8 cellular contexts compared by ENCODE assay signal in genomic region chr12:57111046-57111698, GRCh38. TPM values are rescaled to one million over a fixed set of nuclear protein-coding genes. Genes with fewer than 3 reads are reported as not detected.
DNase-seq lines count a peak whose midpoint lies in the region; ATAC-seq, FAIRE-seq and TF ChIP-seq lines count a peak whose summit lies in the region.

Gene STAT6 (minus strand): TSS chr12:57111362. CDS start chr12:57108278, 3,084 bp downstream.

- H3K9ac ChIP-seq in H1 (replicated peaks in 1 of 4; ENCODE audit: extremely low read depth in 1 of 4, low read depth in 3 of 4, low read length in 3 of 4) = peak within 1 kb of the TSS in 3 of 4 experiments; percentile 56 to 75 (median 57); a peak in 5 of 7 replicates

- H3K14ac ChIP-seq in H1 (ENCODE audit: insufficient read length) = peak within 1 kb of the TSS; percentile 6

- peaks cover 34% of the 10 kb centered on the region for H3K36me3 Mint-ChIP-seq in activated CD8-positive, alpha-beta T cell treated with anti-CD3 and anti-CD28 coated beads, Interleukin-2, amount 10 ng/mL, durations not matched to agents 7 days and 5 days (ENCODE audit: low read depth)

- H4K20me1 ChIP-seq in H1 (replicated peaks in 1 of 2; ENCODE audit: control insufficient read depth in 1 of 2, insufficient read depth in 2 of 2, low read length in 2 of 2) = no peaks in the 10 kb centered on the region

- no peak for TF ChIP-seq POLR2A in H1 (IDR thresholded peaks at IDR 0.05; ENCODE audit: control extremely low read depth in 1 of 2, low read depth in 2 of 2, low read length in 2 of 2)

- H3K4me1 Mint-ChIP-seq in activated CD8-positive, alpha-beta T cell treated with anti-CD3 and anti-CD28 coated beads, Interleukin-2, amount 10 ng/mL, durations not matched to agents 7 days and 5 days (ENCODE audit: low read depth) = peaks cover 53% of the 10 kb centered on the region

- H3K9me3 Mint-ChIP-seq in activated CD8-positive, alpha-beta T cell treated with anti-CD3 and anti-CD28 coated beads, Interleukin-2, amount 10 ng/mL, durations not matched to agents 7 days and 5 days (ENCODE audit: insufficient read depth) = no peaks in the 10 kb centered on the region

- no peak for TF ChIP-seq CTCF in GM13977 (IDR thresholded peaks at IDR 0.05; ENCODE audit: extremely low read depth, insufficient read depth, missing control alignments)
- TF ChIP-seq CTCF in H1 (IDR thresholded peaks at IDR 0.05; ENCODE audit: control extremely low read depth in 1 of 3, insufficient read depth in 1 of 3, low read depth in 1 of 3, low read length in 3 of 3) = no peak

- H3K4me2 ChIP-seq in H1 (ENCODE audit: insufficient read depth in 1 of 2, low read depth in 2 of 2, low read length in 2 of 2) = peak within 1 kb of the TSS; percentile 81 to 96

- no peak for TF ChIP-seq RAD21 in H1 (IDR thresholded peaks at IDR 0.05 in 1 of 2, conservative IDR thresholded peaks at IDR 0.05 in 1 of 2; ENCODE audit: low read depth in 2 of 2, low read length in 2 of 2)

- no peaks in the 10 kb centered on the region for H3K9me3 ChIP-seq in H1 (ENCODE audit: insufficient read depth in 2 of 2, low read depth in 1 of 2, low read length in 1 of 2)

- H3K4me1 ChIP-seq in H1 (replicated peaks in 1 of 4; ENCODE audit: control insufficient read depth in 3 of 4, insufficient read depth in 4 of 4, low read length in 3 of 4) = peaks cover 3 to 31% (median 15%) of the 10 kb centered on the region in 4 experiments

- H2AK5ac ChIP-seq in H1 (ENCODE audit: low read depth, low read length) = peak within 1 kb of the TSS; percentile 32

- H3K23ac ChIP-seq in H1 (ENCODE audit: insufficient read length) = no peak within 1 kb of the TSS

- peak within 1 kb of the TSS; percentile 94 for H2BK120ac ChIP-seq in H1 (replicated peaks; ENCODE audit: low read depth, low read length)

- no peak for FAIRE-seq in H1 (lab: Jason Lieb, UNC)

- peak; percentile 57 for ATAC-seq in HG02763 (IDR thresholded peaks at IDR 0.05; ENCODE audit: unreplicated experiment)
- peak; percentile 75 for ATAC-seq in activated CD8-positive, alpha-beta T cell treated with anti-CD3 and anti-CD28 coated beads, Interleukin-2, amount 10 ng/mL, durations not matched to agents 7 days and 5 days

- peaks cover 15% of the 10 kb centered on the region for H3K23me2 ChIP-seq in H1 (ENCODE audit: low read depth, low read length)

- peak within 1 kb of the TSS; percentile 20; the same call in 1 of the 2 replicates for H2AFZ ChIP-seq in H1 (ENCODE audit: low read length)

- no peaks in the 10 kb centered on the region for H3K27me3 ChIP-seq in H1 (replicated peaks in 1 of 4; ENCODE audit: control insufficient read depth in 3 of 4, extremely low read depth in 1 of 4, insufficient read depth in 3 of 4, low read length in 3 of 4)

- H3K79me1 ChIP-seq in H1 (ENCODE audit: low read depth, low read length) = no peaks in the 10 kb centered on the region

- peak within 1 kb of the TSS; percentile 92 for H2BK5ac ChIP-seq in H1 (ENCODE audit: low read depth, low read length)

- peak; percentile 73 for DNase-seq in GM13977 (ENCODE audit: low spot score)
- peak; percentile 58 for DNase-seq in NCI-H460 (ENCODE audit: extremely low read depth, low read depth)
- peak; percentile 94 for DNase-seq in activated CD8-positive, alpha-beta T cell treated with anti-CD3 and anti-CD28 coated beads, Interleukin-2, amount 10 ng/mL, durations not matched to agents 7 days and 5 days
- DNase-seq in H1 (ENCODE audit: low read depth in 1 of 2, low spot score in 2 of 2) = no peak
- peak; percentile 47 for DNase-seq in midbrain (lab: John Stamatoyannopoulos, UW)
- peak; percentile 64 for DNase-seq in stimulated activated CD8-positive, alpha-beta memory T cell treated with anti-CD3 and anti-CD28 coated beads, Interleukin-4, amount 100 ng/mL, for 24 hours (ENCODE audit: low read depth)
- DNase-seq in NCI-H187 treated with DMSO at 0.1 percent for 48 hours (lab: John Stamatoyannopoulos, UW) = no peak

- H2BK15ac ChIP-seq in H1 (ENCODE audit: low read length) = peak within 1 kb of the TSS; percentile 73; the same call in 1 of the 2 replicates

- H4K5ac ChIP-seq in H1 (ENCODE audit: insufficient read length, low read depth, low read length) = peak within 1 kb of the TSS; percentile 94

- H3K27me3 Mint-ChIP-seq in activated CD8-positive, alpha-beta T cell treated with anti-CD3 and anti-CD28 coated beads, Interleukin-2, amount 10 ng/mL, durations not matched to agents 7 days and 5 days (ENCODE audit: low read depth) = no peaks in the 10 kb centered on the region

- peak within 1 kb of the TSS; percentile 51 for H3K56ac ChIP-seq in H1 (replicated peaks; ENCODE audit: insufficient read length, low read depth, low read length)

- no peaks in the 10 kb centered on the region for H3K79me2 ChIP-seq in H1 (ENCODE audit: control insufficient read depth in 1 of 2, insufficient read depth in 2 of 2, low read length in 2 of 2)

- in situ Hi-C loops in GM13977 (cut with MboI; ENCODE audit: low pct_unique_long_range_greater_than_20kb, low sequenced_read_pairs, unreplicated experiment) = loop anchor here (10.0 kb wide), 1 partner anchor 356 kb away; the partner anchor contains the start of gene PRIM1

- H3K27ac Mint-ChIP-seq in activated CD8-positive, alpha-beta T cell treated with anti-CD3 and anti-CD28 coated beads, Interleukin-2, amount 10 ng/mL, durations not matched to agents 7 days and 5 days = peak within 1 kb of the TSS; percentile 95

- CTCF ChIA-PET in activated CD8-positive, alpha-beta T cell treated with anti-CD3 and anti-CD28 coated beads, Interleukin-2, amount 10 ng/mL, durations not matched to agents 7 days and 5 days (lab: Charles Lee) = interaction anchor here (0.6 to 11.4 kb wide), 42 partner anchors 12 to 482 kb away, joined by 3 to 233 read pairs (median 6); partner anchors contain the start of genes GLI1, HSD17B6, LRP1 and MYO1A
- CTCF ChIA-PET in H1 (lab: Charles Lee; ENCODE audit: partially characterized antibody) = interaction anchor here (0.6 to 15.7 kb wide), 46 partner anchors 9 to 475 kb away, joined by 3 to 325 read pairs (median 7); partner anchors contain the start of genes LRP1, MYO1A, NAB2 and NEMP1

- H4K8ac ChIP-seq in H1 (ENCODE audit: extremely low read depth, insufficient read depth, low read length) = peak within 1 kb of the TSS; percentile 88

- 21% methylated on average over 7 of the region's 13 CpGs; no CpG with 5 or more reads in 1 of the 2 experiments for WGBS in H1 (ENCODE audit: extremely low coverage in 1 of 2, insufficient coverage in 1 of 2, insufficient read length in 1 of 2, insufficient replicate concordance in 2 of 2, low coverage in 1 of 2, low lambda C conversion rate in 2 of 2, missing lambda C conversion rate in 1 of 2), 2 experiments

- no peak for TF ChIP-seq EP300 in H1 (IDR thresholded peaks at IDR 0.05; ENCODE audit: borderline replicate concordance in 1 of 2, low read depth in 2 of 2, low read length in 2 of 2)

- peak within 1 kb of the TSS; percentile 87 for H3K27ac ChIP-seq in H1 (ENCODE audit: low read depth, low read length)

- H3K36me3 ChIP-seq in H1 (ENCODE audit: control insufficient read depth in 2 of 4, insufficient read depth in 4 of 4, low read length in 3 of 4) = no peaks in the 10 kb centered on the region; a peak in 1 of 8 replicates

- peak within 1 kb of the TSS; percentile 91 for H3K4me3 Mint-ChIP-seq in activated CD8-positive, alpha-beta T cell treated with anti-CD3 and anti-CD28 coated beads, Interleukin-2, amount 10 ng/mL, durations not matched to agents 7 days and 5 days

- H2BK20ac ChIP-seq in H1 (ENCODE audit: low read length) = 0 out of 2 replicates have a peak within 1 kb of the TSS, but pooled peaks have one; percentile 6

- peak within 1 kb of the TSS; percentile 95 for H2BK12ac ChIP-seq in H1 (ENCODE audit: low read depth, low read length)

- H3K4me3 ChIP-seq in H1 (ENCODE audit: extremely low read depth in 1 of 4, insufficient read depth in 2 of 4, low read depth in 3 of 4, low read length in 4 of 4) = peak within 1 kb of the TSS; percentile 9 to 59 (median 50)

- H4K91ac ChIP-seq in H1 (replicated peaks; ENCODE audit: insufficient read length, low read length) = peak within 1 kb of the TSS; percentile 95

- POLR2A ChIA-PET in activated CD8-positive, alpha-beta T cell treated with anti-CD3 and anti-CD28 coated beads, Interleukin-2, amount 10 ng/mL, durations not matched to agents 7 days and 5 days (lab: Charles Lee) = interaction anchor here (0.6 to 7.1 kb wide), 27 partner anchors 10 to 530 kb away, joined by 3 to 95 read pairs (median 6); partner anchors contain the start of genes DDIT3, LRP1, NAB2 and NACA
- POLR2A ChIA-PET in H1 (lab: Charles Lee; ENCODE audit: partially characterized antibody) = interaction anchor here (0.7 to 13.0 kb wide), 34 partner anchors 8 to 959 kb away, joined by 3 to 352 read pairs (median 6); partner anchors contain the start of genes LRP1, MYL6B, MYO1A and NAB2

- peak within 1 kb of the TSS; percentile 97 for H3K18ac ChIP-seq in H1 (ENCODE audit: extremely low read depth, low read length)

- peak within 1 kb of the TSS; percentile 92 for H3K4ac ChIP-seq in H1 (replicated peaks; ENCODE audit: insufficient read length, low read depth, low read length)

TF ChIP-seq in H1, 55 proteins besides CTCF, POLR2A, EP300 and RAD21 (continues in another document):
- TF ChIP-seq KDM1A (IDR thresholded peaks at IDR 0.05; ENCODE audit: borderline replicate concordance, low read length) (no peak), CTBP2 (IDR thresholded peaks at IDR 0.05; ENCODE audit: borderline replicate concordance, insufficient read depth, insufficient read length, low read length) (no peak), HDAC6 (IDR thresholded peaks at IDR 0.05; ENCODE audit: low read depth, low read length) (no peak), TBP (IDR thresholded peaks at IDR 0.05; ENCODE audit: low read depth, low read length) (0 out of 2 replicates have a peak, but pooled peaks have one; percentile 12), MAX (IDR thresholded peaks at IDR 0.05) (0 out of 2 replicates have a peak, but pooled peaks have one; percentile 6)

RNA-seq across cellular contexts. Expression of gene STAT6, which starts in this region (rescaled TPM):
- total RNA-seq in NCI-H460 (2014; rRNA removed; shearing (Covaris generic)) = 51.3 and 68.8 TPM in 2 replicates
- 172 and 185 TPM in 2 replicates for polyA plus RNA-seq in NCI-H460 (2014; cell fraction: nucleus; rRNA removed)
- 100 to 1,000 TPM; 189 TPM for total RNA-seq in activated CD8-positive, alpha-beta T cell treated with anti-CD3 and anti-CD28 coated beads, Interleukin-2, amount 10 ng/mL, durations not matched to agents 7 days and 5 days
- 26.8 and 32.9 TPM in 2 replicates for total RNA-seq in H1 (2021; fragmentation: NEBNext Ultra II Directional; extraction: Animal tissue kit (Norgen Biotek cat#: 25700))
- 38.7 and 52.2 TPM in 2 replicates for polyA plus RNA-seq in H1 (2011; rRNA removed)
- 42.9 TPM for polyA plus RNA-seq in H1 (2011; cell fraction: cytosol; rRNA removed)
- 104 TPM for polyA plus RNA-seq in H1 (2011; cell fraction: nucleus; rRNA removed)
- polyA plus RNA-seq in H1 (2012, experiment 1 of 2) = 32.8 to 37.0 TPM (median 34.7 TPM) in 4 replicates
- polyA plus RNA-seq in H1 (2012, experiment 2 of 2) = 21.8 TPM
- 26.6 TPM for polyA plus RNA-seq in H1 (2013, experiment 1 of 2)
- 28.7 TPM for polyA plus RNA-seq in H1 (2013, experiment 2 of 2)
- 32.3 and 34.6 TPM in 2 replicates for polyA minus RNA-seq in H1 (2011; rRNA and poly(A)+ RNA removed)
- 11.3 TPM for polyA minus RNA-seq in H1 (2011; cell fraction: cytosol; rRNA and poly(A)+ RNA removed)
- 30.5 TPM for polyA minus RNA-seq in H1 (2011; cell fraction: nucleus; rRNA and poly(A)+ RNA removed)

Comparison
In these comparisons a context has a peak if more than half of its experiments do, and no peak if none do; other contexts are left out.
1. DNase-seq: peak in GM13977 (single experiment), NCI-H460 (single experiment), activated CD8-positive, alpha-beta T cell treated with anti-CD3 and anti-CD28 coated beads, Interleukin-2, amount 10 ng/mL, durations not matched to agents 7 days and 5 days (single experiment), midbrain (single experiment) and stimulated activated CD8-positive, alpha-beta memory T cell treated with anti-CD3 and anti-CD28 coated beads, Interleukin-4, amount 100 ng/mL, for 24 hours (single experiment); none in H1 (0 of 2) and NCI-H187 treated with DMSO at 0.1 percent for 48 hours (single experiment).